ENCODE assay signal across 2 cellular contexts in genomic region chr1:15577691-15578090, GRCh38.
TF ChIP-seq lines count a peak whose summit lies in the region.

No MANE protein-coding gene starts in this region.

TF ChIP-seq in SK-N-SH treated with all-trans-retinoic acid at 6 μM for 48 hours, 23 proteins besides CTCF, POLR2A, EP300 and RAD21 (continued from another document):
- no peak for TF ChIP-seq PATZ1 (CRISPR knock-in tag; IDR thresholded peaks at IDR 0.05; ENCODE audit: borderline replicate concordance)
- no peak for TF ChIP-seq PPARA (CRISPR knock-in tag; IDR thresholded peaks at IDR 0.05; ENCODE audit: borderline replicate concordance)
- no peak for TF ChIP-seq GLIS3 (CRISPR knock-in tag; IDR thresholded peaks at IDR 0.05)
- TF ChIP-seq CSDC2 (CRISPR knock-in tag; IDR thresholded peaks at IDR 0.05) = no peak
- TF ChIP-seq OSR1 (CRISPR knock-in tag; IDR thresholded peaks at IDR 0.05) = no peak

TF ChIP-seq in SK-N-SH, 30 proteins besides CTCF, POLR2A, EP300 and RAD21 (continued from another document):
- no peak for TF ChIP-seq REST (IDR thresholded peaks at IDR 0.05; ENCODE audit: low read depth, low read length)
- TF ChIP-seq IRF3 (IDR thresholded peaks at IDR 0.05; ENCODE audit: low read depth, low read length) = no peak
- no peak for TF ChIP-seq NFIC (IDR thresholded peaks at IDR 0.05; ENCODE audit: borderline replicate concordance)
